In the genomic region with DNA sequence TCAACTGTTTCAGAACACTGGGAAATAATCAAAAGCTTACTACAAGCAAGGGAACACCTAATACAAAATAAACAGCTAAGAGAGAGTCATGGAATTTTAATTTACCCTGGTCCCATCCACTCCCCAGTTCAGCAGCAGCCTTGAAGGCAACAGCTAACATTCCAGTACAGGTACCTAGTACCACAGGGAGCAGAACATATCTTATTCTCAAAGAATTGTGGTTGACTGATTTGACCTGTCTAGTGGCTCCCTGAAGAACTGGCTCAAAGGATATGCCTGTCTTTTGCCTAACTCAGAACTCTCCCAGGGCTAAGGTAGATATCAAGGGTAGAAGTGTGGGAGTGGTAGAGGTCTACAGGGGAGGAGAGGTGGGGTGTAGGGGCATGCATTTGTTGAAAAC, we compare ENCODE assay signal across 11 cellular contexts. TPM values are rescaled to one million over a fixed set of nuclear protein-coding genes. Genes with fewer than 3 reads are reported as not detected.
DNase-seq lines count a peak whose midpoint lies in the region; ATAC-seq and TF ChIP-seq lines count a peak whose summit lies in the region.
"Had no signal": no experiment of that assay in that cellular context is flagged by ENCODE, and none has a peak within 500 bp of the region (broad histone marks: within the 10 kb centered on the region; RNA-seq: fewer than 3 reads in every experiment).

No MANE protein-coding gene starts in this region.

- ATAC-seq in GM18909 (IDR thresholded peaks at IDR 0.05; ENCODE audit: poor library complexity, unreplicated experiment) (peak; percentile 23), HG02798 (IDR thresholded peaks at IDR 0.05; ENCODE audit: poor library complexity, unreplicated experiment) (peak; percentile 7)
- ATAC-seq in activated CD8-positive, alpha-beta T cell treated with anti-CD3 and anti-CD28 coated beads, Interleukin-2, amount 10 ng/mL, durations not matched to agents 7 days and 5 days: no peak
- ATAC-seq in stimulated activated effector memory CD8-positive, alpha-beta T cell treated with anti-CD3 and anti-CD28 coated beads, Interleukin-12 subunit alpha, Interleukin-12 subunit beta, amount 100 ng/mL, for 72 hours: no peak

- no peak overlapping the region for H3K4me3 Mint-ChIP-seq in activated CD8-positive, alpha-beta T cell treated with anti-CD3 and anti-CD28 coated beads, Interleukin-2, amount 10 ng/mL, durations not matched to agents 7 days and 5 days
- no peak overlapping the region for H3K4me3 Mint-ChIP-seq in stimulated activated effector memory CD8-positive, alpha-beta T cell treated with anti-CD3 and anti-CD28 coated beads, Interleukin-12 subunit alpha, Interleukin-12 subunit beta, amount 100 ng/mL, for 72 hours
- H3K4me3 Mint-ChIP-seq: central memory CD8-positive, alpha-beta T cell had no signal

- POLR2A ChIA-PET in activated CD8-positive, alpha-beta T cell treated with anti-CD3 and anti-CD28 coated beads, Interleukin-2, amount 10 ng/mL, durations not matched to agents 7 days and 5 days (lab: Charles Lee): no interaction called here

- H3K79me2 ChIP-seq in osteoblast (ENCODE audit: insufficient read depth, low read length): peaks cover 88% of the 10 kb centered on the region

- no peak overlapping the region for H2AFZ ChIP-seq in osteoblast (ENCODE audit: low read length)

- no peaks in the 10 kb centered on the region for H3K27me3 Mint-ChIP-seq in activated CD8-positive, alpha-beta T cell treated with anti-CD3 and anti-CD28 coated beads, Interleukin-2, amount 10 ng/mL, durations not matched to agents 7 days and 5 days (ENCODE audit: low read depth)
- H3K27me3 Mint-ChIP-seq: central memory CD8-positive, alpha-beta T cell had no signal

- H3K9me3 ChIP-seq in osteoblast (ENCODE audit: low read depth, low read length): no peaks in the 10 kb centered on the region

- no peak overlapping the region for H3K4me3 ChIP-seq in osteoblast (ENCODE audit: insufficient read depth, low read length)
- H3K4me3 ChIP-seq: SK-N-MC had no signal

- peak overlapping the region; percentile 15 for H3K27ac ChIP-seq in osteoblast (ENCODE audit: low read depth, low read length)
- H3K27ac ChIP-seq: SK-N-MC had no signal

- peaks cover 26% of the 10 kb centered on the region for H4K20me1 ChIP-seq in osteoblast (ENCODE audit: insufficient read depth, low read length)

- peaks cover 3% of the 10 kb centered on the region for H3K9me3 Mint-ChIP-seq in activated CD8-positive, alpha-beta T cell treated with anti-CD3 and anti-CD28 coated beads, Interleukin-2, amount 10 ng/mL, durations not matched to agents 7 days and 5 days (ENCODE audit: insufficient read depth)
- H3K9me3 Mint-ChIP-seq in stimulated activated effector memory CD8-positive, alpha-beta T cell treated with anti-CD3 and anti-CD28 coated beads, Interleukin-12 subunit alpha, Interleukin-12 subunit beta, amount 100 ng/mL, for 72 hours: peaks cover 4% of the 10 kb centered on the region
- H3K9me3 Mint-ChIP-seq: central memory CD8-positive, alpha-beta T cell had no signal

- no peaks in the 10 kb centered on the region for H3K27me3 ChIP-seq in osteoblast (ENCODE audit: insufficient read depth, low read length)

- TF ChIP-seq CTCF in osteoblast (IDR thresholded peaks at IDR 0.05; ENCODE audit: extremely low read depth, low read depth, low read length): no peak

- no peaks in the 10 kb centered on the region for H3K36me3 ChIP-seq in osteoblast (ENCODE audit: insufficient read depth, low read length)

- no peak for TF ChIP-seq POLR2A in erythroblast (IDR thresholded peaks at IDR 0.05; ENCODE audit: low read length)

- H3K36me3 Mint-ChIP-seq in activated CD8-positive, alpha-beta T cell treated with anti-CD3 and anti-CD28 coated beads, Interleukin-2, amount 10 ng/mL, durations not matched to agents 7 days and 5 days (ENCODE audit: low read depth): peaks cover 12% of the 10 kb centered on the region
- H3K36me3 Mint-ChIP-seq in stimulated activated effector memory CD8-positive, alpha-beta T cell treated with anti-CD3 and anti-CD28 coated beads, Interleukin-12 subunit alpha, Interleukin-12 subunit beta, amount 100 ng/mL, for 72 hours: peaks cover 7% of the 10 kb centered on the region

- peak overlapping the region; percentile 18 for H3K27ac Mint-ChIP-seq in activated CD8-positive, alpha-beta T cell treated with anti-CD3 and anti-CD28 coated beads, Interleukin-2, amount 10 ng/mL, durations not matched to agents 7 days and 5 days
- H3K27ac Mint-ChIP-seq in stimulated activated effector memory CD8-positive, alpha-beta T cell treated with anti-CD3 and anti-CD28 coated beads, Interleukin-12 subunit alpha, Interleukin-12 subunit beta, amount 100 ng/mL, for 72 hours: no peak overlapping the region

- H3K4me1 Mint-ChIP-seq in activated CD8-positive, alpha-beta T cell treated with anti-CD3 and anti-CD28 coated beads, Interleukin-2, amount 10 ng/mL, durations not matched to agents 7 days and 5 days (ENCODE audit: low read depth): peaks cover 38% of the 10 kb centered on the region
- H3K4me1 Mint-ChIP-seq in stimulated activated effector memory CD8-positive, alpha-beta T cell treated with anti-CD3 and anti-CD28 coated beads, Interleukin-12 subunit alpha, Interleukin-12 subunit beta, amount 100 ng/mL, for 72 hours: peaks cover 59% of the 10 kb centered on the region

- CTCF ChIA-PET in activated CD8-positive, alpha-beta T cell treated with anti-CD3 and anti-CD28 coated beads, Interleukin-2, amount 10 ng/mL, durations not matched to agents 7 days and 5 days (lab: Charles Lee): interaction anchor here (0.6 to 1.1 kb wide), 2 partner anchors 84 to 250 kb away, joined by 3 read pairs; no protein-coding TSS in a partner anchor

- DNase-seq in activated CD8-positive, alpha-beta T cell treated with anti-CD3 and anti-CD28 coated beads, Interleukin-2, amount 10 ng/mL, durations not matched to agents 7 days and 5 days: no peak
- DNase-seq in osteoblast (ENCODE audit: insufficient read length, low spot score, missing footprints) (no peak), erythroblast (lab: John Stamatoyannopoulos, UW) (no peak), COLO668 (lab: John Stamatoyannopoulos, UW; ENCODE audit: unreplicated experiment) (no peak)
- no peak for DNase-seq in stimulated activated effector memory CD8-positive, alpha-beta T cell treated with anti-CD3 and anti-CD28 coated beads, Interleukin-12 subunit alpha, Interleukin-12 subunit beta, amount 100 ng/mL, for 72 hours (ENCODE audit: low spot score in 2 of 2)
- DNase-seq in activated CD8-positive, alpha-beta memory T cell treated with anti-CD3 and anti-CD28 coated beads, Interleukin-2, amount 50 U/mL, for 48 hours: no peak
- DNase-seq: activated CD8-positive, alpha-beta memory T cell treated with anti-CD3 and anti-CD28 coated beads, Interleukin-2, amount 50 U/mL, for 4 hours had no signal

- H3K4me2 ChIP-seq in osteoblast (ENCODE audit: insufficient read depth, low read length): no peak overlapping the region

- peaks cover 42% of the 10 kb centered on the region for H3K4me1 ChIP-seq in osteoblast (ENCODE audit: insufficient read depth, low read length)

RNA-seq across cellular contexts. Expression of gene SMURF1, which starts 32.3 kb away (rescaled TPM):
- total RNA-seq in activated CD8-positive, alpha-beta T cell treated with anti-CD3 and anti-CD28 coated beads, Interleukin-2, amount 10 ng/mL, durations not matched to agents 7 days and 5 days: 10 to 100 TPM; 10.3 to 10.4 TPM
- total RNA-seq in osteoblast: 20.6 and 23.5 TPM in 2 replicates

Comparison
In these comparisons a context has a peak if more than half of its experiments do, and no peak if none do; other contexts are left out.
1. ATAC-seq: peak in GM18909 (single experiment) and HG02798 (single experiment); none in activated CD8-positive, alpha-beta T cell treated with anti-CD3 and anti-CD28 coated beads, Interleukin-2, amount 10 ng/mL, durations not matched to agents 7 days and 5 days (single experiment) and stimulated activated effector memory CD8-positive, alpha-beta T cell treated with anti-CD3 and anti-CD28 coated beads, Interleukin-12 subunit alpha, Interleukin-12 subunit beta, amount 100 ng/mL, for 72 hours (single experiment).